ENCODE assay signal across 1 cellular context in genomic region chr9:136756134-136756438, GRCh38.
A peak's percentile ranks its signal among the peaks of the same experiment; 100 is the strongest.
TF ChIP-seq lines count a peak whose summit lies in the region.

No MANE protein-coding gene starts in this region.

TF ChIP-seq in IMR-90, 13 proteins besides CTCF, POLR2A, EP300 and RAD21:
- TF ChIP-seq RCOR1 (IDR thresholded peaks at IDR 0.05; ENCODE audit: insufficient replicate concordance, low read length): peak; percentile 89
- no peak for TF ChIP-seq CHD1 (IDR thresholded peaks at IDR 0.05; ENCODE audit: low read depth, low read length)
